In genomic region chr11:3989251-3989650, GRCh38 we compare ENCODE assay signal across 14 cellular contexts.
A peak's percentile ranks its signal among the peaks of the same experiment; 100 is the strongest.
DNase-seq lines count a peak whose midpoint lies in the region; ATAC-seq and TF ChIP-seq lines count a peak whose summit lies in the region.
"Had no signal": no experiment of that assay in that cellular context is flagged by ENCODE, and none has a peak within 500 bp of the region (broad histone marks: within the 10 kb centered on the region; RNA-seq: fewer than 3 reads in every experiment).

No MANE protein-coding gene starts in this region.

- no peak for ATAC-seq in central memory CD8-positive, alpha-beta T cell (replicated peaks; ENCODE audit: extremely low read depth, poor library complexity, severe bottlenecking)
- ATAC-seq in GM21529 (IDR thresholded peaks at IDR 0.05; ENCODE audit: unreplicated experiment) = no peak
- ATAC-seq: sciatic nerve had no signal

- no peaks in the 10 kb centered on the region for H3K36me3 Mint-ChIP-seq in MCF 10A (ENCODE audit: insufficient read depth, unreplicated experiment)
- peaks cover 3% of the 10 kb centered on the region for H3K36me3 Mint-ChIP-seq in central memory CD8-positive, alpha-beta T cell (ENCODE audit: insufficient read depth)

- H3K27ac ChIP-seq in breast epithelium (no peak overlapping the region), vagina (peak overlapping the region; percentile 4)
- H3K27ac ChIP-seq: thyroid gland had no signal

- POLR2A ChIA-PET in MCF 10A (lab: Yijun Ruan, JAX) = interaction anchor here (1.0 kb wide), 1 partner anchor 28 kb away, joined by 3 read pairs; no protein-coding TSS in a partner anchor

- H3K36me3 ChIP-seq in breast epithelium (no peaks in the 10 kb centered on the region), vagina (no peaks in the 10 kb centered on the region)
- H3K36me3 ChIP-seq: thyroid gland had no signal

- H3K27me3 Mint-ChIP-seq in MCF 10A (ENCODE audit: insufficient read depth, unreplicated experiment) = no peaks in the 10 kb centered on the region
- no peaks in the 10 kb centered on the region for H3K27me3 Mint-ChIP-seq in central memory CD8-positive, alpha-beta T cell
- H3K27me3 Mint-ChIP-seq: activated CD4-positive, alpha-beta memory T cell treated with anti-CD3 and anti-CD28 coated beads, Interleukin-2, amount 10 ng/mL, durations not matched to agents 7 days and 5 days had no signal

- H3K4me3 Mint-ChIP-seq in MCF 10A (ENCODE audit: unreplicated experiment) = no peak overlapping the region
- H3K4me3 Mint-ChIP-seq in central memory CD8-positive, alpha-beta T cell = no peak overlapping the region
- H3K4me3 Mint-ChIP-seq: activated CD4-positive, alpha-beta memory T cell treated with anti-CD3 and anti-CD28 coated beads, Interleukin-2, amount 10 ng/mL, durations not matched to agents 7 days and 5 days had no signal

- H3K4me3 ChIP-seq in breast epithelium (peak overlapping the region in 2 of 3 donors; percentile 12 to 31), vagina (peak overlapping the region; percentile 5 to 30)
- H3K4me3 ChIP-seq: thyroid gland had no signal

- H3K4me1 Mint-ChIP-seq in MCF 10A (ENCODE audit: insufficient read depth, unreplicated experiment) = no peaks in the 10 kb centered on the region
- peaks cover 53% of the 10 kb centered on the region for H3K4me1 Mint-ChIP-seq in central memory CD8-positive, alpha-beta T cell

- no peaks in the 10 kb centered on the region for H3K4me1 ChIP-seq in breast epithelium
- H3K4me1 ChIP-seq in vagina = peaks cover 25% of the 10 kb centered on the region

- TF ChIP-seq CTCF in breast epithelium (IDR thresholded peaks at IDR 0.05) (no peak), MCF 10A (IDR thresholded peaks at IDR 0.05; ENCODE audit: unreplicated experiment) (no peak), vagina (IDR thresholded peaks at IDR 0.05) (no peak)

- BruUV-seq in MCF 10A (replicated peaks; lab: Mats Ljungman, UMichigan) = no TSS peak

- peaks cover 2 to 4% of the 10 kb centered on the region in 2 donors for H3K9me3 ChIP-seq in breast epithelium
- peaks cover 3% of the 10 kb centered on the region for H3K9me3 ChIP-seq in vagina
- H3K9me3 ChIP-seq: thyroid gland had no signal

- DNase-seq in breast epithelium (ENCODE audit: low spot score in 2 of 2) = no peak
- DNase-seq in MCF 10A (ENCODE audit: unreplicated experiment) = no peak
- no peak for DNase-seq in central memory CD8-positive, alpha-beta T cell (ENCODE audit: low spot score in 2 of 2)
- peak; percentile 11 for DNase-seq in medulla oblongata (ENCODE audit: extremely low spot score)
- no peak for DNase-seq in vagina (ENCODE audit: extremely low spot score in 2 of 2)
- DNase-seq in GDM1 (lab: John Stamatoyannopoulos, UW) = no peak
- no peak for DNase-seq in NCI-H1694 treated with DMSO at 0.1 percent for 48 hours (lab: John Stamatoyannopoulos, UW)
- DNase-seq: activated CD4-positive, alpha-beta memory T cell treated with anti-CD3 and anti-CD28 coated beads, Interleukin-2, amount 10 ng/mL, durations not matched to agents 7 days and 5 days; DMS53; NCI-H2171; OCI-M1; thyroid gland had no signal

- no peaks in the 10 kb centered on the region for H3K27me3 ChIP-seq in breast epithelium
- H3K27me3 ChIP-seq in vagina = no peaks in the 10 kb centered on the region
- H3K27me3 ChIP-seq: thyroid gland had no signal

- TF ChIP-seq POLR2A in breast epithelium (IDR thresholded peaks at IDR 0.05) (no peak), vagina (IDR thresholded peaks at IDR 0.05) (no peak)

- H3K9me3 Mint-ChIP-seq in MCF 10A (ENCODE audit: unreplicated experiment) = peaks cover 12% of the 10 kb centered on the region
- H3K9me3 Mint-ChIP-seq in central memory CD8-positive, alpha-beta T cell = no peaks in the 10 kb centered on the region

- CTCF ChIA-PET in MCF 10A (lab: Yijun Ruan, JAX) = interaction anchor here (1.1 kb wide), 1 partner anchor 135 kb away, joined by 3 read pairs; no protein-coding TSS in a partner anchor

- H3K27ac Mint-ChIP-seq in MCF 10A (ENCODE audit: low read depth, unreplicated experiment) = no peak overlapping the region
- H3K27ac Mint-ChIP-seq in central memory CD8-positive, alpha-beta T cell (ENCODE audit: low read depth) = peak overlapping the region; percentile 3

- intact Hi-C loops in breast epithelium (cut with DNase I; ENCODE audit: low total_unique reads) (no loop called here), MCF 10A (cut with micrococcal nuclease) (no loop called here), vagina (cut with DNase I) (no loop called here)
